Comparison of ENCODE assay signal across 13 cellular contexts in the genomic region with DNA sequence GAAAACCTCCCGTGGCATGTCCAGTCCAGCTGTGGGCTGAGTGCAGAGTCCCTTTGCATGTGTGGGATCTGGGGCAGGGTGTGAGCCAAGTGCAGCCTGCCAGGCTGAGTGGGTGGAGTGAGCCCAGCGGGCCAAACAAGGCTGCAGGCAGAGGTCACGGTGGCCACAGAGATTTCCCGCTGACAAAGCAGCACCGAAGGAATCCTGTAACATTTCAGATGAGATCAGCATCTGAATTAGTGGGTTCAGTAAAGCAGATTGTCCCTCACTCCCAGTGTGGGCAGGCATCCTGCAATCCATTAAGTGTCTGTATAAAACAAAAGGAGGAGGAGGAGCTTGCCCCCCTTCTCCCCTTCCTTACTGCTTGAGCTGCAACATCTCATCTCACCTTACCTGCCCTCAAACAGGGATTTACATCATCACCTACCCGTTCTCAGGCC.
DNase-seq lines count a peak whose midpoint lies in the region; FAIRE-seq and TF ChIP-seq lines count a peak whose summit lies in the region.
"Had no signal": no experiment of that assay in that cellular context is flagged by ENCODE, and none has a peak within 500 bp of the region (broad histone marks: within the 10 kb centered on the region; RNA-seq: fewer than 3 reads in every experiment).

No MANE protein-coding gene starts in this region.

- H3K9me3 ChIP-seq in MG63, result no peaks in the 10 kb centered on the region
- no peaks in the 10 kb centered on the region for H3K9me3 ChIP-seq in endothelial cell of umbilical vein (replicated peaks; ENCODE audit: control insufficient read depth, insufficient read depth, low read length)
- H3K9me3 ChIP-seq in kidney (ENCODE audit: control insufficient read depth in 1 of 2, low read length in 2 of 2), result no peaks in the 10 kb centered on the region
- no peaks in the 10 kb centered on the region for H3K9me3 ChIP-seq in skeletal muscle tissue (ENCODE audit: control insufficient read depth in 3 of 3, low read length in 3 of 3)
- no peaks in the 10 kb centered on the region for H3K9me3 ChIP-seq in testis

- CTCF ChIA-PET in endothelial cell of umbilical vein (lab: Charles Lee), result interaction anchor here (1.2 kb wide), 1 partner anchor 13 kb away, joined by 4 read pairs; no protein-coding TSS in a partner anchor

- no peaks in the 10 kb centered on the region for H3K27me3 ChIP-seq in MG63
- H3K27me3 ChIP-seq in endothelial cell of umbilical vein (ENCODE audit: control insufficient read depth in 2 of 2, insufficient read depth in 2 of 2, low read length in 2 of 2), result no peaks in the 10 kb centered on the region
- H3K27me3 ChIP-seq in skeletal muscle tissue (ENCODE audit: control insufficient read depth in 3 of 3, insufficient read depth in 3 of 3, low read length in 3 of 3), result no peaks in the 10 kb centered on the region
- no peaks in the 10 kb centered on the region for H3K27me3 ChIP-seq in testis

- no peak overlapping the region for H3K4me2 ChIP-seq in endothelial cell of umbilical vein (ENCODE audit: insufficient read depth, low read length)

- no peak overlapping the region for H3K4me3 ChIP-seq in MG63
- H3K4me3 ChIP-seq in endothelial cell of umbilical vein (replicated peaks in 1 of 3; ENCODE audit: insufficient read depth in 1 of 3, low read depth in 1 of 3, low read length in 3 of 3), result no peak overlapping the region
- no peak overlapping the region for H3K4me3 ChIP-seq in kidney (ENCODE audit: low read length in 2 of 2)
- peak overlapping the region; percentile 7 to 40 (median 24) for H3K4me3 ChIP-seq in skeletal muscle tissue (ENCODE audit: low read length in 3 of 3)
- H3K4me3 ChIP-seq in testis, result no peak overlapping the region

- no peaks in the 10 kb centered on the region for H3K9me1 ChIP-seq in endothelial cell of umbilical vein (replicated peaks; ENCODE audit: control insufficient read depth, extremely low read depth, insufficient read depth, low read length)

- H3K9ac ChIP-seq in endothelial cell of umbilical vein (replicated peaks; ENCODE audit: extremely low read depth, insufficient read depth, low read length) (no peak overlapping the region), kidney (ENCODE audit: low read length in 2 of 2) (no peak overlapping the region), skeletal muscle tissue (ENCODE audit: low read depth in 1 of 3, low read length in 3 of 3) (peak overlapping the region in 1 of 3 donors; percentile 34)

- H3K27ac ChIP-seq in endothelial cell of umbilical vein (ENCODE audit: insufficient read depth, low read depth, low read length), result no peak overlapping the region
- H3K27ac ChIP-seq in kidney (ENCODE audit: low read depth in 2 of 2, low read length in 2 of 2), result no peak overlapping the region
- no peak overlapping the region for H3K27ac ChIP-seq in skeletal muscle tissue (ENCODE audit: low read depth, low read length)
- H3K27ac ChIP-seq in testis, result no peak overlapping the region

- H3K79me2 ChIP-seq in endothelial cell of umbilical vein (ENCODE audit: control insufficient read depth, insufficient read depth, low read length), result no peaks in the 10 kb centered on the region

- H3K4me1 ChIP-seq in endothelial cell of umbilical vein (ENCODE audit: control insufficient read depth, extremely low read depth, insufficient read depth, low read length) (no peaks in the 10 kb centered on the region), kidney (ENCODE audit: control insufficient read depth in 1 of 2, insufficient read depth in 1 of 2, low read depth in 1 of 2, low read length in 2 of 2) (peaks cover 6 to 11% of the 10 kb centered on the region in 2 donors), skeletal muscle tissue (ENCODE audit: control insufficient read depth in 3 of 3, insufficient read depth in 3 of 3, low read length in 3 of 3) (peaks cover 5 to 14% (median 8%) of the 10 kb centered on the region in 3 donors), testis (no peaks in the 10 kb centered on the region)

- no peak for TF ChIP-seq CTCF in endothelial cell of umbilical vein (IDR thresholded peaks at IDR 0.05; ENCODE audit: extremely low read depth in 1 of 2, insufficient read depth in 1 of 2, low read depth in 1 of 2, low read length in 2 of 2)
- no peak for TF ChIP-seq CTCF in kidney (IDR thresholded peaks at IDR 0.05; ENCODE audit: borderline replicate concordance, extremely low read depth, insufficient read depth)
- no peak for TF ChIP-seq CTCF in testis (IDR thresholded peaks at IDR 0.05)

- intact Hi-C loops in endothelial cell of umbilical vein (cut with micrococcal nuclease), result no loop called here
- intact Hi-C loops in kidney (cut with DNase I), result no loop called here
- intact Hi-C loops in testis (cut with DNase I; ENCODE audit: low total_unique reads), result no loop called here

- POLR2A ChIA-PET in endothelial cell of umbilical vein (lab: Charles Lee), result no interaction called here

- dilution Hi-C loops in endothelial cell of umbilical vein (cut with MboI; ENCODE audit: extremely low pct_ligation_motif_present, low sequenced_read_pairs), result no loop called here

- WGBS in testis, 2 donors, result 20 to 38% methylated on average over 1 to 6 of the region's 6 CpGs

- FAIRE-seq in endothelial cell of umbilical vein (lab: Jason Lieb, UNC), result no peak
- no peak for FAIRE-seq in kidney (lab: Jason Lieb, UNC)
- FAIRE-seq: GM12891, small intestine had no signal

- no TSS peak for BruUV-seq in endothelial cell of umbilical vein (replicated peaks; lab: Mats Ljungman, UMichigan)

- peak overlapping the region; percentile 50 for H2AFZ ChIP-seq in endothelial cell of umbilical vein (ENCODE audit: low read depth, low read length)

- DNase-seq in MG63 (peak; percentile 26), endothelial cell of umbilical vein (ENCODE audit: low read depth, low spot score) (no peak), kidney (peak; percentile 59), NCI-H446 (lab: John Stamatoyannopoulos, UW) (no peak), HT-29 (ENCODE audit: low spot score) (no peak), testis (no peak)
- DNase-seq in stimulated activated CD4-positive, alpha-beta T cell treated with anti-CD3 and anti-CD28 coated beads, Interleukin-4, amount 100 ng/mL, for 4 hours, result no peak
- DNase-seq: amniotic stem cell; NCI-H1436; NK-92 treated with Interleukin-12 subunit alpha and Interleukin-12 subunit beta, amount 100 ng/mL, for 24 hours; small intestine had no signal

- no peak for TF ChIP-seq POLR2A in endothelial cell of umbilical vein (IDR thresholded peaks at IDR 0.05; ENCODE audit: low read depth, low read length)
- TF ChIP-seq POLR2A in testis (IDR thresholded peaks at IDR 0.05), result no peak

- H3K36me3 ChIP-seq in MG63, result no peaks in the 10 kb centered on the region
- H3K36me3 ChIP-seq in endothelial cell of umbilical vein (ENCODE audit: control insufficient read depth in 2 of 2, extremely low read depth in 1 of 2, insufficient read depth in 2 of 2, low read length in 2 of 2), result no peaks in the 10 kb centered on the region
- H3K36me3 ChIP-seq in kidney (ENCODE audit: control insufficient read depth in 1 of 2, insufficient read depth in 2 of 2, low read length in 2 of 2), result no peaks in the 10 kb centered on the region
- H3K36me3 ChIP-seq in skeletal muscle tissue (ENCODE audit: control insufficient read depth in 3 of 3, insufficient read depth in 3 of 3, low read length in 3 of 3), result no peaks in the 10 kb centered on the region
- no peaks in the 10 kb centered on the region for H3K36me3 ChIP-seq in testis (ENCODE audit: low read depth, missing control alignments)

- H4K20me1 ChIP-seq in endothelial cell of umbilical vein (replicated peaks; ENCODE audit: control insufficient read depth, extremely low read depth, insufficient read depth, low read length), result no peaks in the 10 kb centered on the region

TF ChIP-seq in endothelial cell of umbilical vein, 7 proteins besides CTCF, POLR2A, EP300 and RAD21:
- no peak for TF ChIP-seq POLR2AphosphoS5 (IDR thresholded peaks at IDR 0.05; ENCODE audit: insufficient read depth, low read depth, low read length)
- TF ChIP-seq MYC (IDR thresholded peaks at IDR 0.05; ENCODE audit: low read depth, low read length), result no peak
- no peak for TF ChIP-seq FOS (IDR thresholded peaks at IDR 0.05; ENCODE audit: borderline replicate concordance, insufficient read depth, low read length)
- TF ChIP-seq EZH2 (IDR thresholded peaks at IDR 0.05; ENCODE audit: borderline replicate concordance, low read depth, low read length, severe bottlenecking), result no peak
- TF ChIP-seq, protein P1, sequence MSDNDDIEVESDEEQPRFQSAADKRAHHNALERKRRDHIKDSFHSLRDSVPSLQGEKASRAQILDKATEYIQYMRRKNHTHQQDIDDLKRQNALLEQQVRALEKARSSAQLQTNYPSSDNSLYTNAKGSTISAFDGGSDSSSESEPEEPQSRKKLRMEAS (IDR thresholded peaks at IDR 0.05; ENCODE audit: insufficient read depth, insufficient read length), result no peak
- no peak for TF ChIP-seq JUN (IDR thresholded peaks at IDR 0.05; ENCODE audit: borderline replicate concordance, insufficient read depth, insufficient read length, low read depth)
- no peak for TF ChIP-seq GATA2 (IDR thresholded peaks at IDR 0.05; ENCODE audit: insufficient read depth, insufficient read length, low read depth, low read length)

Comparison
In these comparisons a context has a peak if more than half of its experiments do, and no peak if none do; other contexts are left out.
1. DNase-seq: peak in MG63 (single experiment) and kidney (single experiment); none in endothelial cell of umbilical vein (single experiment), NCI-H446 (0 of 2), HT-29 (single experiment), testis (single experiment) and stimulated activated CD4-positive, alpha-beta T cell treated with anti-CD3 and anti-CD28 coated beads, Interleukin-4, amount 100 ng/mL, for 4 hours (0 of 2).
2. H3K4me3 ChIP-seq: peak in skeletal muscle tissue (3 of 3); none in MG63 (single experiment), endothelial cell of umbilical vein (0 of 3), kidney (0 of 2) and testis (0 of 2).